In genomic region chr13:87669379-87669978, GRCh38 we compare ENCODE assay signal across 8 cellular contexts. TPM values are rescaled to one million over a fixed set of nuclear protein-coding genes. Genes with fewer than 3 reads are reported as not detected.
A peak's percentile ranks its signal among the peaks of the same experiment; 100 is the strongest.
DNase-seq lines count a peak whose midpoint lies in the region; ATAC-seq and TF ChIP-seq lines count a peak whose summit lies in the region.

No MANE protein-coding gene starts in this region.

- peaks cover 33% of the 10 kb centered on the region for H3K27me3 ChIP-seq in smooth muscle cell (ENCODE audit: low read depth)

- H2AFZ ChIP-seq in smooth muscle cell (ENCODE audit: low read depth): no peak overlapping the region

- no peak overlapping the region for H3K27ac ChIP-seq in smooth muscle cell (ENCODE audit: low read depth)

- peak; percentile 35 for ATAC-seq in HG02642 (IDR thresholded peaks at IDR 0.05; ENCODE audit: poor library complexity, unreplicated experiment)

- H3K79me2 ChIP-seq in smooth muscle cell (ENCODE audit: low read depth): no peaks in the 10 kb centered on the region

- H4K20me1 ChIP-seq in smooth muscle cell (ENCODE audit: low read depth): no peaks in the 10 kb centered on the region

- no peaks in the 10 kb centered on the region for H3K4me1 ChIP-seq in smooth muscle cell (ENCODE audit: low read depth)

- H3K9ac ChIP-seq in smooth muscle cell (ENCODE audit: low read depth): no peak overlapping the region

- no peaks in the 10 kb centered on the region for H3F3A ChIP-seq in smooth muscle cell (ENCODE audit: low read depth)

- WGBS in smooth muscle cell (ENCODE audit: low lambda C conversion rate): 44% methylated on average over 3 of the region's 3 CpGs

- no peak overlapping the region for H3K4me2 ChIP-seq in smooth muscle cell

- no peaks in the 10 kb centered on the region for H3K36me3 ChIP-seq in smooth muscle cell (ENCODE audit: low read depth)

- TF ChIP-seq CTCF in GM10266 (IDR thresholded peaks at IDR 0.05; ENCODE audit: control insufficient read depth, insufficient read depth, low read depth, missing control alignments) (peak; percentile 57), choroid plexus epithelial cell (conservative IDR thresholded peaks at IDR 0.05; ENCODE audit: low read depth, low read length) (peak; percentile 75), smooth muscle cell (IDR thresholded peaks at IDR 0.05; ENCODE audit: borderline replicate concordance, insufficient read depth, poor library complexity, severe bottlenecking) (peak; percentile 56)

- H3K4me3 ChIP-seq in choroid plexus epithelial cell (ENCODE audit: low read depth, low read length): no peak overlapping the region
- H3K4me3 ChIP-seq in smooth muscle cell: no peak overlapping the region

- DNase-seq in GM10266 (ENCODE audit: extremely low spot score): peak; percentile 45
- peak; percentile 41 for DNase-seq in NCI-H446 treated with DMSO at 0.1 percent for 48 hours (lab: John Stamatoyannopoulos, UW)
- peak; percentile 70 for DNase-seq in choroid plexus epithelial cell (ENCODE audit: low read depth)
- no peak for DNase-seq in smooth muscle cell (lab: John Stamatoyannopoulos, UW; ENCODE audit: unreplicated experiment)
- DNase-seq in GOT3 (lab: John Stamatoyannopoulos, UW): no peak
- DNase-seq in HuH-7.5 (ENCODE audit: low spot score): no peak
- DNase-seq in activated CD4-positive, alpha-beta T cell treated with anti-CD3 and anti-CD28 coated beads, Interleukin-2, amount 50 U/mL, for 1 hour: no peak

- H3K9me3 ChIP-seq in smooth muscle cell (replicated peaks; ENCODE audit: low read depth): no peaks in the 10 kb centered on the region

RNA-seq across cellular contexts. Expression of gene SLITRK5, which starts 1.7 kb away (rescaled TPM):
- total RNA-seq in smooth muscle cell: 0.04 TPM in 2 replicates
- polyA plus RNA-seq in smooth muscle cell: not detected in 2 replicates

Comparison
In these comparisons a context has a peak if more than half of its experiments do, and no peak if none do; other contexts are left out.
1. DNase-seq: peak in GM10266 (single experiment), NCI-H446 treated with DMSO at 0.1 percent for 48 hours (single experiment) and choroid plexus epithelial cell (single experiment); none in smooth muscle cell (single experiment), GOT3 (single experiment), HuH-7.5 (single experiment) and activated CD4-positive, alpha-beta T cell treated with anti-CD3 and anti-CD28 coated beads, Interleukin-2, amount 50 U/mL, for 1 hour (single experiment).
2. Peak in every context shown above with its lines, with median percentiles within 50 percentile points of each other: CTCF ChIP-seq.